In genomic region chr4:101346312-101346561, GRCh38 we compare ENCODE assay signal across 8 cellular contexts. TPM values are rescaled to one million over a fixed set of nuclear protein-coding genes. Genes with fewer than 3 reads are reported as not detected.
DNase-seq lines count a peak whose midpoint lies in the region; ATAC-seq and TF ChIP-seq lines count a peak whose summit lies in the region.

No MANE protein-coding gene starts in this region.

- H3K9me3 ChIP-seq in CD4-positive, alpha-beta T cell (ENCODE audit: control insufficient read depth, low read length), result no peaks in the 10 kb centered on the region

- CTCF ChIA-PET in CD4-positive, alpha-beta T cell (lab: Charles Lee), result interaction anchor here (0.7 to 1.7 kb wide), 3 partner anchors 17 to 326 kb away, joined by 3 to 4 read pairs (median 3); no protein-coding TSS in a partner anchor

- ATAC-seq in CD4-positive, alpha-beta T cell (ENCODE audit: poor library complexity), result peak; percentile 24
- no peak for ATAC-seq in HG02642 (IDR thresholded peaks at IDR 0.05; ENCODE audit: poor library complexity, unreplicated experiment)

- no peak for TF ChIP-seq CTCF in CD4-positive, alpha-beta T cell (IDR thresholded peaks at IDR 0.05)
- TF ChIP-seq CTCF in fibroblast of mammary gland (conservative IDR thresholded peaks at IDR 0.05; ENCODE audit: control insufficient read depth, insufficient read depth, low read depth, low read length) (no peak), progenitor cell of endocrine pancreas (IDR thresholded peaks at IDR 0.05; ENCODE audit: unreplicated experiment) (no peak)

- in situ Hi-C loops in KBM-7 (cut with MboI; ENCODE audit: low pct_unique_long_range_greater_than_20kb, low sequenced_read_pairs), result no loop called here

- peaks cover 50% of the 10 kb centered on the region for H3K4me1 Mint-ChIP-seq in CD4-positive, alpha-beta T cell (ENCODE audit: low read depth)
- H3K4me1 Mint-ChIP-seq in progenitor cell of endocrine pancreas (ENCODE audit: low read depth), result peaks cover 14% of the 10 kb centered on the region

- peak overlapping the region; percentile 82 for H3K27ac ChIP-seq in CD4-positive, alpha-beta T cell (ENCODE audit: low read depth, low read length)

- peaks cover 36% of the 10 kb centered on the region for H3K27me3 Mint-ChIP-seq in CD4-positive, alpha-beta T cell
- peaks cover 6% of the 10 kb centered on the region for H3K27me3 Mint-ChIP-seq in progenitor cell of endocrine pancreas

- peak overlapping the region; percentile 77 for H3K4me3 ChIP-seq in fibroblast of mammary gland (ENCODE audit: control insufficient read depth, low read depth, low read length)

- H3K27me3 ChIP-seq in CD4-positive, alpha-beta T cell (ENCODE audit: control insufficient read depth, insufficient read depth, low read length), result peaks cover 7% of the 10 kb centered on the region

- H3K4me3 Mint-ChIP-seq in CD4-positive, alpha-beta T cell, result peak overlapping the region; percentile 100
- H3K4me3 Mint-ChIP-seq in progenitor cell of endocrine pancreas (ENCODE audit: low read depth), result peak overlapping the region; percentile 95

- peak overlapping the region; percentile 94 for H3K27ac Mint-ChIP-seq in CD4-positive, alpha-beta T cell
- H3K27ac Mint-ChIP-seq in progenitor cell of endocrine pancreas, result no peak overlapping the region

- POLR2A ChIA-PET in CD4-positive, alpha-beta T cell (lab: Charles Lee), result interaction anchor here (0.6 to 4.8 kb wide), 11 partner anchors 9 to 1523 kb away, joined by 3 to 48 read pairs (median 6); partner anchors contain the start of gene CISD2

- intact Hi-C loops in CD4-positive, alpha-beta T cell (cut with DNase I, micrococcal nuclease), result loop anchor here (2.0 to 10.0 kb wide), 11 partner anchors 64 to 1781 kb away; partner anchors contain the start of genes SLC39A8 (in 2 of the 2), DNAJB14 (in 1 of the 2), TRMT10A (in 1 of the 2) and UBE2D3 (in 1 of the 2)

- peak; percentile 16 to 58 (median 34) for DNase-seq in CD4-positive, alpha-beta T cell
- peak; percentile 80 for DNase-seq in KBM-7
- DNase-seq in activated CD8-positive, alpha-beta memory T cell treated with anti-CD3 and anti-CD28 coated beads, Interleukin-2, amount 50 U/mL, for 4 hours, result peak; percentile 52
- no peak for DNase-seq in fibroblast of mammary gland (ENCODE audit: low read depth)
- no peak for DNase-seq in progenitor cell of endocrine pancreas (ENCODE audit: low spot score, unreplicated experiment)
- DNase-seq in NCI-H128 (lab: John Stamatoyannopoulos, UW; ENCODE audit: unreplicated experiment), result no peak
- DNase-seq in NCI-H1105 treated with DMSO at 0.1 percent for 48 hours (lab: John Stamatoyannopoulos, UW), result no peak

- no peaks in the 10 kb centered on the region for H3K9me3 Mint-ChIP-seq in CD4-positive, alpha-beta T cell
- H3K9me3 Mint-ChIP-seq in progenitor cell of endocrine pancreas (ENCODE audit: low read depth), result no peaks in the 10 kb centered on the region

- H3K36me3 Mint-ChIP-seq in CD4-positive, alpha-beta T cell (ENCODE audit: low read depth), result peaks cover 23% of the 10 kb centered on the region
- no peaks in the 10 kb centered on the region for H3K36me3 Mint-ChIP-seq in progenitor cell of endocrine pancreas (ENCODE audit: insufficient read depth)

RNA-seq across cellular contexts. Expression of gene PPP3CA, which starts 1.1 kb away (rescaled TPM):
- total RNA-seq in CD4-positive, alpha-beta T cell, result 10 to 100 TPM; 12.9 to 13.8 TPM
- total RNA-seq in progenitor cell of endocrine pancreas, result 22.5 and 27.4 TPM in 2 replicates

Comparison
In these comparisons a context has a peak if more than half of its experiments do, and no peak if none do; other contexts are left out.
1. DNase-seq: peak in CD4-positive, alpha-beta T cell (10 of 10), KBM-7 (single experiment) and activated CD8-positive, alpha-beta memory T cell treated with anti-CD3 and anti-CD28 coated beads, Interleukin-2, amount 50 U/mL, for 4 hours (single experiment); none in fibroblast of mammary gland (single experiment), progenitor cell of endocrine pancreas (single experiment), NCI-H128 (single experiment) and NCI-H1105 treated with DMSO at 0.1 percent for 48 hours (single experiment).